In genomic region chr7:149497467-149498261, GRCh38 we compare ENCODE assay signal across 8 cellular contexts. TPM values are rescaled to one million over a fixed set of nuclear protein-coding genes. Genes with fewer than 3 reads are reported as not detected.
A peak's percentile ranks its signal among the peaks of the same experiment; 100 is the strongest.
DNase-seq lines count a peak whose midpoint lies in the region; ATAC-seq and TF ChIP-seq lines count a peak whose summit lies in the region.

Gene ZNF746 (minus strand): TSS chr7:149497809. CDS start chr7:149497536, 273 bp downstream.

- H3K36me3 ChIP-seq in GM23338 (ENCODE audit: insufficient read depth) (0 out of 2 replicates have a peak, but pooled peaks cover 4% of the 10 kb centered on the region), ovary (no peaks in the 10 kb centered on the region), thymus (ENCODE audit: control insufficient read depth, insufficient read depth) (peaks cover 11% of the 10 kb centered on the region)

- H3K4me1 ChIP-seq in GM23338 (ENCODE audit: insufficient read depth) (no peaks in the 10 kb centered on the region), ovary (ENCODE audit: insufficient read depth) (peaks cover 6% of the 10 kb centered on the region), thymus (ENCODE audit: control insufficient read depth, insufficient read depth, low read length) (no peaks in the 10 kb centered on the region)

- no peak for TF ChIP-seq EP300 in ovary (IDR thresholded peaks at IDR 0.05)

- H3K9me3 ChIP-seq in ovary (no peaks in the 10 kb centered on the region), thymus (ENCODE audit: control insufficient read depth) (no peaks in the 10 kb centered on the region)

- WGBS in ovary, 3 donors = 0 to 1% (median 0%) methylated on average over 40 to 106 of the region's 109 CpGs
- WGBS in thymus = under 1% methylated on average over 109 of the region's 109 CpGs

- H3K27me3 ChIP-seq in GM23338 (ENCODE audit: insufficient read depth) = peaks cover 24% of the 10 kb centered on the region
- H3K27me3 ChIP-seq in ovary = no peaks in the 10 kb centered on the region
- H3K27me3 ChIP-seq in thymus (ENCODE audit: control insufficient read depth, insufficient read depth) = no peaks in the 10 kb centered on the region

- H2AFZ ChIP-seq in GM23338 = peak within 1 kb of the TSS; percentile 99

- no peaks in the 10 kb centered on the region for H3K9me3 Mint-ChIP-seq in GM23338
- H3K9me3 Mint-ChIP-seq in activated naive CD4-positive, alpha-beta T cell treated with anti-CD3 and anti-CD28 coated beads, Interleukin-2, amount 50 U/mL, for 72 hours = no peaks in the 10 kb centered on the region

- H3K4me2 ChIP-seq in GM23338 = peak within 1 kb of the TSS; percentile 94

- H4K20me1 ChIP-seq in GM23338 (replicated peaks; ENCODE audit: insufficient read depth) = peaks cover 7% of the 10 kb centered on the region; the same call in 1 of the 2 replicates

- H3K4me1 Mint-ChIP-seq in GM23338 = peaks cover 13% of the 10 kb centered on the region

- H3F3A ChIP-seq in GM23338 (replicated peaks; ENCODE audit: low read depth) = no peaks in the 10 kb centered on the region

- peak; percentile 54 for DNase-seq in GM04504 (ENCODE audit: low read depth)
- peak; percentile 92 for DNase-seq in GM23338 (ENCODE audit: low spot score)
- peak; percentile 12 for DNase-seq in SKM-1 (lab: John Stamatoyannopoulos, UW; ENCODE audit: unreplicated experiment)
- peak; percentile 83 to 84 for DNase-seq in activated naive CD4-positive, alpha-beta T cell treated with anti-CD3 and anti-CD28 coated beads, Interleukin-2, amount 50 U/mL, for 72 hours (ENCODE audit: low spot score in 2 of 2)
- peak in 41 of 42 donors; percentile 44 to 89 (median 78) for DNase-seq in head of caudate nucleus
- DNase-seq in ovary = peak; percentile 55 to 77 (median 65)

- H3K9me2 ChIP-seq in GM23338 (ENCODE audit: insufficient read depth) = no peaks in the 10 kb centered on the region

- peaks cover 21% of the 10 kb centered on the region for H3K27me3 Mint-ChIP-seq in GM23338 (ENCODE audit: insufficient read depth, low read depth, poor library complexity)

- peaks cover 16% of the 10 kb centered on the region for H3K79me2 ChIP-seq in GM23338 (replicated peaks; ENCODE audit: insufficient read depth)

- H3K27ac ChIP-seq in GM23338 (ENCODE audit: low read depth) = no peak within 1 kb of the TSS
- peak within 1 kb of the TSS; percentile 93 to 94 for H3K27ac ChIP-seq in ovary
- peak within 1 kb of the TSS; percentile 85 for H3K27ac ChIP-seq in thymus (ENCODE audit: low read depth)

- H3K36me3 Mint-ChIP-seq in GM23338 (ENCODE audit: low read depth) = peaks cover 18% of the 10 kb centered on the region
- peaks cover 6 to 11% of the 10 kb centered on the region in 2 donors for H3K36me3 Mint-ChIP-seq in activated naive CD4-positive, alpha-beta T cell treated with anti-CD3 and anti-CD28 coated beads, Interleukin-2, amount 50 U/mL, for 72 hours

- H3K27ac Mint-ChIP-seq in GM23338 = no peak within 1 kb of the TSS
- H3K27ac Mint-ChIP-seq in activated naive CD4-positive, alpha-beta T cell treated with anti-CD3 and anti-CD28 coated beads, Interleukin-2, amount 50 U/mL, for 72 hours = peak within 1 kb of the TSS; percentile 95 to 98

- ATAC-seq in GM23338 = peak; percentile 93
- ATAC-seq in activated naive CD4-positive, alpha-beta T cell treated with anti-CD3 and anti-CD28 coated beads, Interleukin-2, amount 50 U/mL, for 72 hours = peak; percentile 93 to 96

- peak; percentile 32 for TF ChIP-seq POLR2A in ovary (IDR thresholded peaks at IDR 0.05)

- peak within 1 kb of the TSS; percentile 83 for H3K4me3 ChIP-seq in GM23338
- H3K4me3 ChIP-seq in ovary = peak within 1 kb of the TSS; percentile 59
- peak within 1 kb of the TSS; percentile 88 for H3K4me3 ChIP-seq in thymus (ENCODE audit: low read length)

- TF ChIP-seq CTCF in GM23338 (conservative IDR thresholded peaks at IDR 0.05; ENCODE audit: low read depth in 2 of 2) (peak in 1 of 2 experiments; percentile 73; a peak in 2 of 4 replicates), LNCAP (IDR thresholded peaks at IDR 0.05) (peak; percentile 63), ovary (IDR thresholded peaks at IDR 0.05) (peak in 2 of 3 donors; percentile 59 to 72)

- intact Hi-C loops in head of caudate nucleus (cut with DNase I) = loop anchor here (5.0 to 10.0 kb wide), 2 partner anchors 73 to 370 kb away; partner anchors contain the start of gene ZNF425
- intact Hi-C loops in ovary (cut with DNase I) = loop anchor here in 1 of 4 donors (5.0 kb wide), 1 partner anchor 340 kb away; the partner anchor contains the start of gene ZNF862

- H3K4me3 Mint-ChIP-seq in GM23338 = peak within 1 kb of the TSS; percentile 95

TF ChIP-seq in GM23338, 12 proteins besides CTCF, POLR2A, EP300 and RAD21 (continues in another document):
- TF ChIP-seq NANOG (IDR thresholded peaks at IDR 0.05; ENCODE audit: borderline replicate concordance) (no peak), ZNF462 (CRISPR knock-in tag; IDR thresholded peaks at IDR 0.05) (no peak), ZNF331 (CRISPR knock-in tag; IDR thresholded peaks at IDR 0.05; ENCODE audit: low read depth) (no peak), JUNB (IDR thresholded peaks at IDR 0.05; ENCODE audit: unreplicated experiment) (no peak), ETS1 (IDR thresholded peaks at IDR 0.05) (no peak), EZH2phosphoT487 (IDR thresholded peaks at IDR 0.05; ENCODE audit: unreplicated experiment) (no peak)

RNA-seq across cellular contexts. Expression of gene ZNF746, which starts in this region (rescaled TPM):
- total RNA-seq in GM23338 (2014; rRNA removed; shearing (Covaris generic)) = 12.9 and 18.6 TPM in 2 replicates
- polyA plus RNA-seq in GM23338 (2016; fragmentation: Nextera tagmentation; extraction: Ambion mirVana) (10.0 and 12.9 TPM in 2 replicates), ovary (1 to 10 TPM; 5.9 to 9.2 TPM), thymus (15.2 TPM)
- total RNA-seq in activated naive CD4-positive, alpha-beta T cell treated with anti-CD3 and anti-CD28 coated beads, Interleukin-2, amount 50 U/mL, for 72 hours = 10 to 100 TPM; 15.3 to 15.5 TPM
- 10 to 100 TPM; 13.1 to 19.3 (median 17.4) TPM for total RNA-seq in ovary

Comparison
In these comparisons a context has a peak if more than half of its experiments do, and no peak if none do; other contexts are left out.
1. DNase-seq: peak in every context shown above with its lines; median percentile 92 in GM23338; 84 in activated naive CD4-positive, alpha-beta T cell treated with anti-CD3 and anti-CD28 coated beads, Interleukin-2, amount 50 U/mL, for 72 hours; 78 in head of caudate nucleus; 65 in ovary; 54 in GM04504; 12 in SKM-1.